Comparison of ENCODE assay signal across 21 cellular contexts in the genomic region with DNA sequence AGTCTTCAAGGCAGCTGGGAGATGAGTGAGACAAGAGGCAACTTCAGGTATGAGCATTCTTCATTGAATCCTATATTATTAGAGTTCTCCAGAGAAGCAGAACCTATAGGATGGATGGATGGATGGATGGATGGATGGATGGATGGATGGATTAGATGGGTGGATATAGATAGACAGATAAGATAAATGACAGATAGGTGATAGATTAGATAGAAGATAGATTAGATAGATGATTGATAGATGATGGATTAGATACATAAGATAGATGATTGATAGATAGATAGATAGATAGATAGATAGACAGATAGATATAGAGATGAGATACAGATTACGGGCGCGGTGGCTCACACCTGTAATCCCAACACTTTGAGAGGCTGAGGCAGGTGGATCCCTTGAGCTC. TPM values are rescaled to one million over a fixed set of nuclear protein-coding genes. Genes with fewer than 3 reads are reported as not detected.
"Had no signal": no experiment of that assay in that cellular context is flagged by ENCODE, and none has a peak within 500 bp of the region (broad histone marks: within the 10 kb centered on the region; RNA-seq: fewer than 3 reads in every experiment).

No MANE protein-coding gene starts in this region.

- H3K4me2 ChIP-seq: hepatocyte had no signal

- H2AFZ ChIP-seq: hepatocyte had no signal

- DNase-seq: colonic mucosa; cortex of kidney; effector CD4-positive, alpha-beta T cell; effector memory CD4-positive, alpha-beta T cell; foreskin keratinocyte; heart left ventricle; hypothalamus; immature natural killer cell; islet precursor cell; kidney; kidney glomerular epithelial cell; left colon; left ventricle myocardium inferior; lower lobe of right lung; mesenchymal stem cell; mucosa of descending colon; naive B cell had no signal

- H3K79me2 ChIP-seq: hepatocyte had no signal

- H3K9me3 ChIP-seq: colonic mucosa, esophagus muscularis mucosa, gastroesophageal sphincter, heart left ventricle, left ventricle myocardium inferior, lower lobe of right lung, mucosa of descending colon had no signal

- H3K27ac ChIP-seq: colonic mucosa, esophagus muscularis mucosa, foreskin keratinocyte, gastroesophageal sphincter, heart left ventricle, hepatocyte, left ventricle myocardium inferior, lower lobe of right lung had no signal

- ATAC-seq: foreskin keratinocyte, gastroesophageal sphincter, heart left ventricle, left colon, lower lobe of right lung, mucosa of descending colon had no signal

- FAIRE-seq: endothelial cell of umbilical vein had no signal

- H3K36me3 ChIP-seq: colonic mucosa, esophagus muscularis mucosa, gastroesophageal sphincter, heart left ventricle, left ventricle myocardium inferior, lower lobe of right lung had no signal

- H3K27me3 ChIP-seq: colonic mucosa, esophagus muscularis mucosa, foreskin keratinocyte, gastroesophageal sphincter, heart left ventricle, hepatocyte had no signal

- H3K4me3 ChIP-seq: colonic mucosa, esophagus muscularis mucosa, gastroesophageal sphincter, heart left ventricle, hepatocyte, left ventricle myocardium inferior, lower lobe of right lung, mucosa of descending colon had no signal

- H3K4me1 ChIP-seq: esophagus muscularis mucosa, foreskin keratinocyte, gastroesophageal sphincter, heart left ventricle, left ventricle myocardium inferior, lower lobe of right lung had no signal

RNA-seq across cellular contexts. Expression of a gene that starts 43.2 kb away (rescaled TPM):
- total RNA-seq: left ventricle myocardium inferior had no signal
